In genomic region chr3:196012941-196013471, GRCh38 we compare ENCODE assay signal across 19 cellular contexts.
A peak's percentile ranks its signal among the peaks of the same experiment; 100 is the strongest.
DNase-seq lines count a peak whose midpoint lies in the region; ATAC-seq and TF ChIP-seq lines count a peak whose summit lies in the region.
"Had no signal": no experiment of that assay in that cellular context is flagged by ENCODE, and none has a peak within 500 bp of the region (broad histone marks: within the 10 kb centered on the region; RNA-seq: fewer than 3 reads in every experiment).

No MANE protein-coding gene starts in this region.

- in situ Hi-C loops in Panc1 (cut with HindIII; ENCODE audit: low pct_unique_long_range_greater_than_20kb, low sequenced_read_pairs), result no loop called here

- H3K36me3 Mint-ChIP-seq in activated T-helper 2 cell treated with anti-CD3 and anti-CD28 coated beads, Interferon-gamma antibody, Interleukin-2, Interleukin-4, amounts not matched to agents 10 μg/mL and 5 μg/mL and 100 μg/mL, durations not matched to agents 14 hours and 24 hours and 36 hours (ENCODE audit: low read depth), result no peaks in the 10 kb centered on the region

- POLR2A ChIA-PET in Panc1 (lab: Charles Lee), result no interaction called here

- H3K27me3 ChIP-seq in H7 (ENCODE audit: control insufficient read depth, insufficient read depth, low read length) (no peaks in the 10 kb centered on the region), Panc1 (ENCODE audit: control insufficient read depth, insufficient read depth, low read length) (peaks cover 4% of the 10 kb centered on the region; the same call in 1 of the 2 replicates)

- no peaks in the 10 kb centered on the region for H3K4me1 ChIP-seq in Panc1 (ENCODE audit: control insufficient read depth, insufficient read depth, low read length)

- H3K27ac Mint-ChIP-seq in activated T-helper 2 cell treated with anti-CD3 and anti-CD28 coated beads, Interferon-gamma antibody, Interleukin-2, Interleukin-4, amounts not matched to agents 10 μg/mL and 5 μg/mL and 100 μg/mL, durations not matched to agents 14 hours and 24 hours and 36 hours, result no peak overlapping the region

- H3K4me3 ChIP-seq in H7 (ENCODE audit: insufficient read depth, low read depth, low read length) (no peak overlapping the region), Panc1 (ENCODE audit: low read depth in 2 of 2, low read length in 2 of 2) (no peak overlapping the region)
- H3K4me3 ChIP-seq: SK-N-MC had no signal

- ATAC-seq in Panc1 (peak; percentile 43; the same call in 1 of the 2 replicates), esophagus mucosa (peak; percentile 74), HG03108 (IDR thresholded peaks at IDR 0.05; ENCODE audit: unreplicated experiment) (no peak), HG03342 (IDR thresholded peaks at IDR 0.05; ENCODE audit: unreplicated experiment) (no peak)

- intact Hi-C loops in Panc1 (cut with micrococcal nuclease; ENCODE audit: unreplicated experiment), result no loop called here
- intact Hi-C loops in activated T-helper 2 cell treated with anti-CD3 and anti-CD28 coated beads, Interferon-gamma antibody, Interleukin-2, Interleukin-4, amounts not matched to agents 10 μg/mL and 5 μg/mL and 100 μg/mL, durations not matched to agents 14 hours and 24 hours and 36 hours (cut with micrococcal nuclease), result no loop called here

- H3K9me3 ChIP-seq in Panc1 (ENCODE audit: control insufficient read depth, insufficient read depth, low read depth, low read length), result 0 out of 2 replicates have a peak, but pooled peaks cover 3% of the 10 kb centered on the region

- no peak overlapping the region for H3K27ac ChIP-seq in Panc1 (ENCODE audit: low read length)
- H3K27ac ChIP-seq: C4-2B, SK-N-MC had no signal

- H3K27me3 Mint-ChIP-seq in activated T-helper 2 cell treated with anti-CD3 and anti-CD28 coated beads, Interferon-gamma antibody, Interleukin-2, Interleukin-4, amounts not matched to agents 10 μg/mL and 5 μg/mL and 100 μg/mL, durations not matched to agents 14 hours and 24 hours and 36 hours (ENCODE audit: low read depth), result peaks cover 20% of the 10 kb centered on the region

- DNase-seq in H7 (peak; percentile 28), Panc1 (ENCODE audit: low read depth, low spot score) (no peak), myocyte (ENCODE audit: low read depth) (peak; percentile 74), GM20000 (ENCODE audit: low spot score) (no peak)
- no peak for DNase-seq in activated T-helper 2 cell treated with anti-CD3 and anti-CD28 coated beads, Interferon-gamma antibody, Interleukin-2, Interleukin-4, amounts not matched to agents 10 μg/mL and 5 μg/mL and 100 μg/mL, durations not matched to agents 14 hours and 24 hours and 36 hours (ENCODE audit: low spot score)
- DNase-seq: 8988T, GOT3, KBM-7, NCI-H1105, NCI-H2029 treated with DMSO at 0.1 percent for 48 hours, NCI-H2171, NCI-H526, SHP77, SW 1271 had no signal

- no peak for TF ChIP-seq CTCF in Panc1 (IDR thresholded peaks at IDR 0.05)
- no peak for TF ChIP-seq CTCF in GM20000 (IDR thresholded peaks at IDR 0.05; ENCODE audit: extremely low read depth, missing control alignments)

- H3K36me3 ChIP-seq in H7 (replicated peaks; ENCODE audit: control insufficient read depth, insufficient read depth, low read length), result no peaks in the 10 kb centered on the region
- H3K36me3 ChIP-seq in Panc1 (ENCODE audit: control insufficient read depth, insufficient read depth, low read length), result no peaks in the 10 kb centered on the region

- H3K4me3 Mint-ChIP-seq in activated T-helper 2 cell treated with anti-CD3 and anti-CD28 coated beads, Interferon-gamma antibody, Interleukin-2, Interleukin-4, amounts not matched to agents 10 μg/mL and 5 μg/mL and 100 μg/mL, durations not matched to agents 14 hours and 24 hours and 36 hours (ENCODE audit: low read depth), result no peak overlapping the region

- no peaks in the 10 kb centered on the region for H3K9me3 Mint-ChIP-seq in activated T-helper 2 cell treated with anti-CD3 and anti-CD28 coated beads, Interferon-gamma antibody, Interleukin-2, Interleukin-4, amounts not matched to agents 10 μg/mL and 5 μg/mL and 100 μg/mL, durations not matched to agents 14 hours and 24 hours and 36 hours

- H3K4me1 Mint-ChIP-seq in activated T-helper 2 cell treated with anti-CD3 and anti-CD28 coated beads, Interferon-gamma antibody, Interleukin-2, Interleukin-4, amounts not matched to agents 10 μg/mL and 5 μg/mL and 100 μg/mL, durations not matched to agents 14 hours and 24 hours and 36 hours (ENCODE audit: low read depth), result peaks cover 4% of the 10 kb centered on the region

- CTCF ChIA-PET in Panc1 (lab: Charles Lee), result no interaction called here

- BruUV-seq in Panc1 (replicated peaks; lab: Mats Ljungman, UMichigan), result no TSS peak

Comparison
In these comparisons a context has a peak if more than half of its experiments do, and no peak if none do; other contexts are left out.
1. DNase-seq: peak in H7 (single experiment) and myocyte (single experiment); none in Panc1 (single experiment), GM20000 (single experiment) and activated T-helper 2 cell treated with anti-CD3 and anti-CD28 coated beads, Interferon-gamma antibody, Interleukin-2, Interleukin-4, amounts not matched to agents 10 μg/mL and 5 μg/mL and 100 μg/mL, durations not matched to agents 14 hours and 24 hours and 36 hours (single experiment).
2. ATAC-seq: peak in Panc1 (single experiment) and esophagus mucosa (single experiment); none in HG03108 (single experiment) and HG03342 (single experiment).